Comparison of ENCODE assay signal across 8 cellular contexts in the genomic region with DNA sequence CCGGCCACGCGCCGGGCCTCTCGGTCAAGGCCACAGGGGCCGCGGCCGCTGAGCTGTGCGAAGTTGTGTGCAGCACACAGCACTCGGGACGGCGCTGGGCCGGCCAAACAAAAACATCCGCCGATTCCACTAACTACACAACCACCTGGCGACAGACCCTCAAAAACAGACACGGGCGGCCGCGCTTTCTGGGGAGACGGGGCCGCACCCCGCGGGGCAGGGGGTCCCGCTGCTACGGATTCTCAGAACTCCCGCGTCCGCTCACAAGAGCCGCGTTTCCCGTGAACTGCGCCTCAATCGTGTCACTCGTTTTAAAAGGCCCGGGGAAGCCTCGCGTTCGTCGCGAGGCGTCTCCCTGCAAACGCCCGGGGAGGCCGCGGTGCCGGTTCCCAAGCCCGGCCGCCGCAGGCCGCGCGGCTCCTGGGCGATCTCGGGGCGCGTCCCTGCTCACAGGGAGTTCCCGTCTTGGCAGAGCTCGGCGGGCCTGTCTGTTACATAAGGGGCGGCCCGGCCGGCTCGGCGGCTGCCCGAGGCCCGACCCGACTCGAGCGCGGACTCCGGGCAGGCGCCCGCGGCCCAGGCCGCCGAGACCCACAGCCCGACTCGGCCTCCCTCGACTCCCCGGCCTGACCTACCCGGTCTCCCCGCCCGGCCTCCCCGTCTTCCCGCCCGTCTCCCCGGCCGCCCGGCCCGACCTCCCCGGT. TPM values are rescaled to one million over a fixed set of nuclear protein-coding genes. Genes with fewer than 3 reads are reported as not detected.
DNase-seq lines count a peak whose midpoint lies in the region; FAIRE-seq and TF ChIP-seq lines count a peak whose summit lies in the region.

No MANE protein-coding gene starts in this region.

- peaks cover 44% of the 10 kb centered on the region for H3K79me2 ChIP-seq in OCI-LY1 (ENCODE audit: insufficient read depth, low read length)

- no peak for FAIRE-seq in small intestine (lab: Jason Lieb, UNC)
- FAIRE-seq in D721Med (lab: Jason Lieb, UNC) = no peak

- TF ChIP-seq CTCF in OCI-LY1 (IDR thresholded peaks at IDR 0.05; ENCODE audit: low read length) (no peak), brain (conservative IDR thresholded peaks at IDR 0.05) (no peak), D721Med (IDR thresholded peaks at IDR 0.05; ENCODE audit: insufficient read depth, missing control alignments) (no peak)

- H3K4me3 ChIP-seq in OCI-LY1 (ENCODE audit: low read depth, low read length, poor library complexity, severe bottlenecking) = peak overlapping the region; percentile 70
- H3K4me3 ChIP-seq in small intestine (ENCODE audit: low read depth in 1 of 2, low read length in 2 of 2) = peak overlapping the region; percentile 75 to 84

- H3K36me3 Mint-ChIP-seq in brain = peaks cover 46% of the 10 kb centered on the region

- H3K27ac ChIP-seq in OCI-LY1 (ENCODE audit: low read depth, low read length, poor library complexity, severe bottlenecking) (no peak overlapping the region), small intestine (ENCODE audit: low read depth in 1 of 2, low read length in 1 of 2) (peak overlapping the region; percentile 82 to 83)

- H2AFZ ChIP-seq in OCI-LY1 (ENCODE audit: low read length) = no peak overlapping the region

- DNase-seq in NCI-H146 (lab: John Stamatoyannopoulos, UW) (peak; percentile 36), NCI-H146 treated with DMSO at 0.1 percent for 48 hours (lab: John Stamatoyannopoulos, UW; ENCODE audit: unreplicated experiment) (no peak), iris pigment epithelial cell (ENCODE audit: low read depth) (peak; percentile 64), small intestine (peak; percentile 38), D721Med (ENCODE audit: insufficient read length, low spot score) (no peak), GF-D8 (lab: John Stamatoyannopoulos, UW) (no peak)

- H3K9me3 Mint-ChIP-seq in brain = peaks cover 11 to 14% (median 13%) of the 10 kb centered on the region in 5 experiments

- H3K4me3 Mint-ChIP-seq in brain = peak overlapping the region; percentile 88 to 93 (median 91)

- H3K9ac ChIP-seq in OCI-LY1 (ENCODE audit: low read length) = peak overlapping the region; percentile 68

- 0 out of 2 replicates have a peak, but pooled peaks cover 4% of the 10 kb centered on the region for H4K20me1 ChIP-seq in OCI-LY1 (ENCODE audit: insufficient read depth, low read length)

- H3K27me3 Mint-ChIP-seq in brain = peaks cover 18% of the 10 kb centered on the region

- no peaks in the 10 kb centered on the region for H3K9me2 ChIP-seq in OCI-LY1 (ENCODE audit: low read depth, low read length)

- H3K4me1 ChIP-seq in OCI-LY1 (ENCODE audit: insufficient read depth, low read length, severe bottlenecking) (peaks cover 39% of the 10 kb centered on the region), small intestine (ENCODE audit: control insufficient read depth in 2 of 2, insufficient read depth in 1 of 2, low read depth in 1 of 2, low read length in 1 of 2) (peaks cover 0 to 10% of the 10 kb centered on the region in 2 donors)

- peaks cover 44% of the 10 kb centered on the region for H3K4me1 Mint-ChIP-seq in brain

- 1% methylated on average over 69 to 92 of the region's 92 CpGs for WGBS in small intestine, 3 donors

- H3K9me3 ChIP-seq in OCI-LY1 (ENCODE audit: low read length) = peaks cover 7% of the 10 kb centered on the region; the same call in 1 of the 2 replicates
- H3K9me3 ChIP-seq in small intestine (ENCODE audit: control insufficient read depth, low read depth) = no peaks in the 10 kb centered on the region

- peak overlapping the region; percentile 84 for H3K4me2 ChIP-seq in OCI-LY1 (ENCODE audit: low read length)

- peaks cover 37% of the 10 kb centered on the region for H3K36me3 ChIP-seq in OCI-LY1 (ENCODE audit: insufficient read depth, low read length)
- peaks cover 4 to 7% of the 10 kb centered on the region in 2 donors for H3K36me3 ChIP-seq in small intestine (ENCODE audit: control insufficient read depth in 2 of 2, insufficient read depth in 2 of 2, low read length in 2 of 2)

- peak overlapping the region; percentile 78 to 94 (median 81) for H3K27ac Mint-ChIP-seq in brain

- H3K27me3 ChIP-seq in OCI-LY1 (ENCODE audit: insufficient read depth, low read length) (peaks cover 8% of the 10 kb centered on the region; the same call in 1 of the 2 replicates), small intestine (ENCODE audit: control insufficient read depth in 2 of 2, insufficient read depth in 2 of 2, low read length in 2 of 2) (no peaks in the 10 kb centered on the region)

- peaks cover 9% of the 10 kb centered on the region; the same call in 1 of the 2 replicates for H3F3A ChIP-seq in OCI-LY1 (ENCODE audit: insufficient read depth, low read length)

RNA-seq across cellular contexts. Expression of a gene that starts 0.9 kb away (rescaled TPM):
- polyA plus RNA-seq in brain (ENCODE audit: insufficient read depth, low read depth, low replicate concordance) = 22.4 TPM
- polyA plus RNA-seq in small intestine = 10 to 100 TPM; 18.5 to 28.4 (median 19.5) TPM

RNA-seq across cellular contexts. Expression of a gene that starts 26.9 kb away (rescaled TPM):
- polyA plus RNA-seq in brain (ENCODE audit: insufficient read depth, low read depth, low replicate concordance) (10.0 TPM), small intestine (1 to 10 TPM; 3.2 to 7.8 (median 3.4) TPM)

Comparison
In these comparisons a context has a peak if more than half of its experiments do, and no peak if none do; other contexts are left out.
1. DNase-seq: peak in NCI-H146 (single experiment), iris pigment epithelial cell (single experiment) and small intestine (single experiment); none in NCI-H146 treated with DMSO at 0.1 percent for 48 hours (single experiment), D721Med (single experiment) and GF-D8 (single experiment).